In the genomic region with DNA sequence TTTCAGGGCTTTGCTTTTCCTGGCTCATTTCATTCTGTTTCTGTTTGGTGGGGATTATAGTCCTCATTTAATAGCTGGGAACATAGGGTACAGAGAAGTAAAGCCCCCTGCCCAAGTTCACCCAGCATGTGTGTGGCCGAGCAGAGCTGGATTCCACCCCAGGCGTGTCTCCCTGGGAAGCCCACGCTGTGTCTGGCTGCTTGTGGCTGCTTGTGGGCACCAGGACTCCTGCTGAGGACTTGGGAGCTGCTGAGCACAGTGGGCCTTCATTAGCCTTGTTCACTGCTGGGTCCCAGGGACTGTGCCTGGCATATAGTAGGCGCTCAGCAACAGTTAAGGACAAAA, we compare ENCODE assay signal across 20 cellular contexts.
"Had no signal": no experiment of that assay in that cellular context is flagged by ENCODE, and none has a peak within 500 bp of the region (broad histone marks: within the 10 kb centered on the region; RNA-seq: fewer than 3 reads in every experiment).

No MANE protein-coding gene starts in this region.

- H3K27ac Mint-ChIP-seq: activated CD4-positive, alpha-beta memory T cell treated with anti-CD3 and anti-CD28 coated beads for 36 hours; activated CD4-positive, alpha-beta T cell treated with anti-CD3 and anti-CD28 coated beads, Interleukin-2, amount 10 ng/mL, durations not matched to agents 24 days and 14 days; activated naive CD4-positive, alpha-beta T cell treated with anti-CD3 and anti-CD28 coated beads, Interleukin-2, amount 50 U/mL, for 24 hours; activated naive CD8-positive, alpha-beta T cell treated with anti-CD3 and anti-CD28 coated beads, Interleukin-2, amount 50 U/mL, for 24 hours; activated T-helper 2 cell treated with anti-CD3 and anti-CD28 coated beads, Interferon-gamma antibody, Interleukin-2, Interleukin-4, amounts not matched to agents 10 μg/mL and 5 μg/mL and 100 μg/mL, durations not matched to agents 14 hours and 24 hours and 36 hours; dendritic cell treated with granulocyte-macrophage colony-stimulating factor and Interleukin-4, amounts not matched to agents 40 ng/mL and 50 ng/mL, for 4 days; T-helper 17 cell had no signal

- H3K4me3 ChIP-seq: breast epithelium, neural progenitor cell, right lobe of liver, tibial nerve had no signal

- H3K27me3 ChIP-seq: breast epithelium, neural progenitor cell, right lobe of liver, tibial nerve had no signal

- H3K4me1 Mint-ChIP-seq: activated CD4-positive, alpha-beta T cell treated with anti-CD3 and anti-CD28 coated beads, Interleukin-2, amount 10 ng/mL, durations not matched to agents 24 days and 14 days; activated naive CD4-positive, alpha-beta T cell treated with anti-CD3 and anti-CD28 coated beads, Interleukin-2, amount 50 U/mL, for 24 hours; activated naive CD8-positive, alpha-beta T cell treated with anti-CD3 and anti-CD28 coated beads, Interleukin-2, amount 50 U/mL, for 24 hours had no signal

- ATAC-seq: activated naive CD8-positive, alpha-beta T cell treated with anti-CD3 and anti-CD28 coated beads, Interleukin-2, amount 50 U/mL, for 24 hours; naive thymus-derived CD4-positive, alpha-beta T cell; right lobe of liver; T-helper 17 cell had no signal

- H3K9me3 Mint-ChIP-seq: activated CD4-positive, alpha-beta T cell treated with anti-CD3 and anti-CD28 coated beads, Interleukin-2, amount 10 ng/mL, durations not matched to agents 24 days and 14 days; activated naive CD4-positive, alpha-beta T cell treated with anti-CD3 and anti-CD28 coated beads, Interleukin-2, amount 50 U/mL, for 24 hours; activated naive CD8-positive, alpha-beta T cell treated with anti-CD3 and anti-CD28 coated beads, Interleukin-2, amount 50 U/mL, for 24 hours; activated T-helper 2 cell treated with anti-CD3 and anti-CD28 coated beads, Interferon-gamma antibody, Interleukin-2, Interleukin-4, amounts not matched to agents 10 μg/mL and 5 μg/mL and 100 μg/mL, durations not matched to agents 14 hours and 24 hours and 36 hours; dendritic cell treated with granulocyte-macrophage colony-stimulating factor and Interleukin-4, amounts not matched to agents 40 ng/mL and 50 ng/mL, for 4 days; neural progenitor cell had no signal

- H3K9me3 ChIP-seq: right lobe of liver had no signal

- H3K27me3 Mint-ChIP-seq: dendritic cell treated with granulocyte-macrophage colony-stimulating factor and Interleukin-4, amounts not matched to agents 40 ng/mL and 50 ng/mL, for 4 days had no signal

- H3K4me1 ChIP-seq: breast epithelium, neural progenitor cell, right lobe of liver, tibial nerve had no signal

- H3K36me3 ChIP-seq: breast epithelium, neural progenitor cell, right lobe of liver, tibial nerve had no signal

- H3K4me3 Mint-ChIP-seq: activated CD4-positive, alpha-beta memory T cell treated with anti-CD3 and anti-CD28 coated beads for 36 hours; activated CD4-positive, alpha-beta T cell treated with anti-CD3 and anti-CD28 coated beads, Interleukin-2, amount 10 ng/mL, durations not matched to agents 24 days and 14 days; activated naive CD4-positive, alpha-beta T cell treated with anti-CD3 and anti-CD28 coated beads, Interleukin-2, amount 50 U/mL, for 24 hours; activated naive CD8-positive, alpha-beta T cell treated with anti-CD3 and anti-CD28 coated beads, Interleukin-2, amount 50 U/mL, for 24 hours; dendritic cell treated with granulocyte-macrophage colony-stimulating factor and Interleukin-4, amounts not matched to agents 40 ng/mL and 50 ng/mL, for 4 days; naive thymus-derived CD4-positive, alpha-beta T cell; neural progenitor cell; T-helper 17 cell had no signal

- DNase-seq: activated CD4-positive, alpha-beta memory T cell treated with anti-CD3 and anti-CD28 coated beads for 36 hours; activated CD4-positive, alpha-beta T cell treated with anti-CD3 and anti-CD28 coated beads, Interleukin-2, amount 10 ng/mL, durations not matched to agents 24 days and 14 days; activated CD4-positive, CD25-positive, alpha-beta regulatory T cell treated with anti-CD3 and anti-CD28 coated beads, Interleukin-2, amount 50 U/mL, for 72 hours; activated naive CD8-positive, alpha-beta T cell treated with anti-CD3 and anti-CD28 coated beads, Interleukin-2, amount 50 U/mL, for 24 hours; activated T-cell treated with anti-CD3 and anti-CD28 coated beads, Interleukin-2, amount 50 U/mL, for 48 hours; amygdala; central memory CD4-positive, alpha-beta T cell; effector CD4-positive, alpha-beta T cell; midbrain; naive thymus-derived CD4-positive, alpha-beta T cell; right lobe of liver; stimulated activated CD4-positive, alpha-beta T cell treated with anti-CD3 and anti-CD28 coated beads, Interleukin-2, amount 100 ng/mL, for 48 hours; stimulated activated naive CD4-positive, alpha-beta T cell treated with Interleukin-2 at 50 U/mL for 16 hours; T-helper 17 cell had no signal

- H3K36me3 Mint-ChIP-seq: activated CD4-positive, alpha-beta memory T cell treated with anti-CD3 and anti-CD28 coated beads for 36 hours; activated naive CD4-positive, alpha-beta T cell treated with anti-CD3 and anti-CD28 coated beads, Interleukin-2, amount 50 U/mL, for 24 hours; naive thymus-derived CD4-positive, alpha-beta T cell; neural progenitor cell had no signal

- H3K27ac ChIP-seq: breast epithelium, neural progenitor cell, right lobe of liver, tibial nerve had no signal
